18 cellular contexts compared by ENCODE assay signal in the genomic region with DNA sequence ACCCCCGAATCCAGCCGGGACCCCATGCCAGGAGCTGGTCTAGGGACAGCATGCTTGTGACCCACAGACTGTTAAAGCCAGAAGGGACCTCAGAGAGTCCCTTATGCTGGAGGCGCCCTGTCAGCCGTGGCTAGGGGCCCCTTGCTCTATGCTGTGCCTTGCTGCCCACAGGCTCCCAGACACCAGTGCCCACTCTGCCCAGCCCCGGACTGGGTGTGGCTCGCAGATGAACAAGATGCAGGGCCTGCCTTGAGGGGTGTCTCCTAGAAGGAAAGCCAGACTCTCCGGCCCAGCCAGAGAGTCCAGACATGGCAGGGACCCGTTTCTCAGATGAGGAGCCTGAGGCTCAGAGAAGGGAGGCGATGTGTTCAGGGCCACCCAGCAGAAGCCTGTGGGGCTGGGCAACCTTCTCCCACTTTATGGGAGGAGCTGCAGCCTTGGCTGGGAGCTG.
DNase-seq lines count a peak whose midpoint lies in the region; ATAC-seq and TF ChIP-seq lines count a peak whose summit lies in the region.
"Had no signal": no experiment of that assay in that cellular context is flagged by ENCODE, and none has a peak within 500 bp of the region (broad histone marks: within the 10 kb centered on the region; RNA-seq: fewer than 3 reads in every experiment).

No MANE protein-coding gene starts in this region.

- no peak overlapping the region for H3K27ac Mint-ChIP-seq in WTC11
- H3K27ac Mint-ChIP-seq in activated CD8-positive, alpha-beta T cell treated with anti-CD3 and anti-CD28 coated beads for 36 hours, result no peak overlapping the region
- no peak overlapping the region for H3K27ac Mint-ChIP-seq in activated T-helper 2 cell treated with anti-CD3 and anti-CD28 coated beads, Interferon-gamma antibody, Interleukin-2, Interleukin-4, amounts not matched to agents 10 μg/mL and 5 μg/mL and 100 μg/mL, durations not matched to agents 14 hours and 24 hours and 36 hours
- H3K27ac Mint-ChIP-seq: CD8-positive, alpha-beta T cell had no signal

- H3K36me3 ChIP-seq in spleen, result no peaks in the 10 kb centered on the region
- H3K36me3 ChIP-seq: BLaER1 had no signal

- intact Hi-C loops in spleen (cut with DNase I; ENCODE audit: low total_unique reads), result no loop called here
- intact Hi-C loops in activated CD8-positive, alpha-beta T cell treated with anti-CD3 and anti-CD28 coated beads for 36 hours (cut with micrococcal nuclease), result no loop called here
- intact Hi-C loops in activated T-helper 2 cell treated with anti-CD3 and anti-CD28 coated beads, Interferon-gamma antibody, Interleukin-2, Interleukin-4, amounts not matched to agents 10 μg/mL and 5 μg/mL and 100 μg/mL, durations not matched to agents 14 hours and 24 hours and 36 hours (cut with micrococcal nuclease), result no loop called here

- H3K4me1 Mint-ChIP-seq in WTC11, result peaks cover 2% of the 10 kb centered on the region
- peaks cover 3% of the 10 kb centered on the region for H3K4me1 Mint-ChIP-seq in activated CD8-positive, alpha-beta T cell treated with anti-CD3 and anti-CD28 coated beads for 36 hours (ENCODE audit: low read depth)
- peaks cover 2% of the 10 kb centered on the region for H3K4me1 Mint-ChIP-seq in activated T-helper 2 cell treated with anti-CD3 and anti-CD28 coated beads, Interferon-gamma antibody, Interleukin-2, Interleukin-4, amounts not matched to agents 10 μg/mL and 5 μg/mL and 100 μg/mL, durations not matched to agents 14 hours and 24 hours and 36 hours (ENCODE audit: low read depth)

- H3K9me3 Mint-ChIP-seq in WTC11, result no peaks in the 10 kb centered on the region
- no peaks in the 10 kb centered on the region for H3K9me3 Mint-ChIP-seq in activated CD8-positive, alpha-beta T cell treated with anti-CD3 and anti-CD28 coated beads for 36 hours
- no peaks in the 10 kb centered on the region for H3K9me3 Mint-ChIP-seq in activated T-helper 2 cell treated with anti-CD3 and anti-CD28 coated beads, Interferon-gamma antibody, Interleukin-2, Interleukin-4, amounts not matched to agents 10 μg/mL and 5 μg/mL and 100 μg/mL, durations not matched to agents 14 hours and 24 hours and 36 hours
- H3K9me3 Mint-ChIP-seq: CD8-positive, alpha-beta T cell had no signal

- 59 to 83% (median 82%) methylated on average over 7 to 9 of the region's 9 CpGs for WGBS in spleen, 5 donors

- no peaks in the 10 kb centered on the region for H3K9me3 ChIP-seq in spleen
- H3K9me3 ChIP-seq: BLaER1 had no signal

- peak; percentile 17 for DNase-seq in activated CD4-positive, CD25-positive, alpha-beta regulatory T cell treated with anti-CD3 and anti-CD28 coated beads, Interleukin-2, amount 50 U/mL, for 72 hours
- no peak for DNase-seq in activated CD4-positive, CD25-positive, alpha-beta regulatory T cell (lab: John Stamatoyannopoulos, UW)
- DNase-seq in WTC11 (ENCODE audit: low spot score) (peak; percentile 3), islet precursor cell (peak; percentile 51), spleen (peak; percentile 58), HK-2 (ENCODE audit: unreplicated experiment) (no peak)
- no peak for DNase-seq in activated CD8-positive, alpha-beta T cell treated with anti-CD3 and anti-CD28 coated beads for 36 hours
- DNase-seq in activated T-helper 2 cell treated with anti-CD3 and anti-CD28 coated beads, Interferon-gamma antibody, Interleukin-2, Interleukin-4, amounts not matched to agents 10 μg/mL and 5 μg/mL and 100 μg/mL, durations not matched to agents 14 hours and 24 hours and 36 hours (ENCODE audit: low spot score), result no peak
- DNase-seq: CD8-positive, alpha-beta T cell; DMS79 treated with DMSO at 0.1 percent for 48 hours; KBM-7; NCI-H1417 treated with DMSO at 0.1 percent for 48 hours; NCI-H1930; NCI-H2171 treated with DMSO at 0.1 percent for 48 hours; NCI-H510A; NCI-H774; PC-9 had no signal

- TF ChIP-seq POLR2A in spleen (IDR thresholded peaks at IDR 0.05), result no peak

- no peak overlapping the region for H3K4me3 ChIP-seq in spleen
- H3K4me3 ChIP-seq: BLaER1, PC-9 had no signal

- POLR2A ChIA-PET in WTC11 (lab: Charles Lee), result no interaction called here
- POLR2A ChIA-PET in activated CD8-positive, alpha-beta T cell treated with anti-CD3 and anti-CD28 coated beads for 36 hours (lab: Charles Lee), result no interaction called here

- peaks cover 0 to 73% (median 27%) of the 10 kb centered on the region in 7 donors for H3K27me3 ChIP-seq in spleen (replicated peaks in 1 of 7)

- H3K4me1 ChIP-seq in spleen, result peaks cover 0 to 4% (median 1%) of the 10 kb centered on the region in 6 donors
- H3K4me1 ChIP-seq: BLaER1 had no signal

- ATAC-seq in WTC11, result no peak
- no peak for ATAC-seq in activated CD8-positive, alpha-beta T cell treated with anti-CD3 and anti-CD28 coated beads for 36 hours
- ATAC-seq: CD8-positive, alpha-beta T cell had no signal

- TF ChIP-seq CTCF in WTC11 (IDR thresholded peaks at IDR 0.05) (no peak), spleen (IDR thresholded peaks at IDR 0.05 in 8 of 11, conservative IDR thresholded peaks at IDR 0.05 in 3 of 11) (no peak)
- TF ChIP-seq CTCF in activated CD8-positive, alpha-beta T cell treated with anti-CD3 and anti-CD28 coated beads for 36 hours (IDR thresholded peaks at IDR 0.05), result no peak

- no peak overlapping the region for H3K4me3 Mint-ChIP-seq in WTC11
- H3K4me3 Mint-ChIP-seq in activated CD8-positive, alpha-beta T cell treated with anti-CD3 and anti-CD28 coated beads for 36 hours, result no peak overlapping the region
- H3K4me3 Mint-ChIP-seq in activated T-helper 2 cell treated with anti-CD3 and anti-CD28 coated beads, Interferon-gamma antibody, Interleukin-2, Interleukin-4, amounts not matched to agents 10 μg/mL and 5 μg/mL and 100 μg/mL, durations not matched to agents 14 hours and 24 hours and 36 hours (ENCODE audit: low read depth), result no peak overlapping the region
- H3K4me3 Mint-ChIP-seq: CD8-positive, alpha-beta T cell had no signal

- CTCF ChIA-PET in WTC11 (lab: Charles Lee), result interaction anchor here (0.8 to 16.1 kb wide), 5 partner anchors 9 to 136 kb away, joined by 3 to 734 read pairs (median 3); no protein-coding TSS in a partner anchor
- CTCF ChIA-PET in activated CD8-positive, alpha-beta T cell treated with anti-CD3 and anti-CD28 coated beads for 36 hours (lab: Charles Lee), result interaction anchor here (1.0 to 2.6 kb wide), 2 partner anchors 9 to 82 kb away, joined by 4 to 14 read pairs; no protein-coding TSS in a partner anchor

- peaks cover 36% of the 10 kb centered on the region for H3K27me3 Mint-ChIP-seq in WTC11 (ENCODE audit: low read depth)
- H3K27me3 Mint-ChIP-seq in activated CD8-positive, alpha-beta T cell treated with anti-CD3 and anti-CD28 coated beads for 36 hours, result peaks cover 15% of the 10 kb centered on the region
- peaks cover 10% of the 10 kb centered on the region for H3K27me3 Mint-ChIP-seq in activated T-helper 2 cell treated with anti-CD3 and anti-CD28 coated beads, Interferon-gamma antibody, Interleukin-2, Interleukin-4, amounts not matched to agents 10 μg/mL and 5 μg/mL and 100 μg/mL, durations not matched to agents 14 hours and 24 hours and 36 hours (ENCODE audit: low read depth)

- no peaks in the 10 kb centered on the region for H3K36me3 Mint-ChIP-seq in WTC11
- no peaks in the 10 kb centered on the region for H3K36me3 Mint-ChIP-seq in activated CD8-positive, alpha-beta T cell treated with anti-CD3 and anti-CD28 coated beads for 36 hours (ENCODE audit: low read depth)
- no peaks in the 10 kb centered on the region for H3K36me3 Mint-ChIP-seq in activated T-helper 2 cell treated with anti-CD3 and anti-CD28 coated beads, Interferon-gamma antibody, Interleukin-2, Interleukin-4, amounts not matched to agents 10 μg/mL and 5 μg/mL and 100 μg/mL, durations not matched to agents 14 hours and 24 hours and 36 hours (ENCODE audit: low read depth)
- H3K36me3 Mint-ChIP-seq: CD8-positive, alpha-beta T cell had no signal

- no peak overlapping the region for H3K27ac ChIP-seq in spleen
- H3K27ac ChIP-seq: BLaER1, PC-9 had no signal

TF ChIP-seq in WTC11, 78 proteins besides CTCF, POLR2A, EP300 and RAD21 (continues in another document):
- TF ChIP-seq ELF4 (CRISPR knock-in tag; IDR thresholded peaks at IDR 0.05; ENCODE audit: low read depth) (no peak), FOXP1 (CRISPR knock-in tag; IDR thresholded peaks at IDR 0.05; ENCODE audit: borderline replicate concordance) (no peak), ZNF281 (CRISPR knock-in tag; IDR thresholded peaks at IDR 0.05) (no peak), RORB (CRISPR knock-in tag; IDR thresholded peaks at IDR 0.05) (no peak), FOXP4 (CRISPR knock-in tag; IDR thresholded peaks at IDR 0.05) (no peak)

Comparison
In these comparisons a context has a peak if more than half of its experiments do, and no peak if none do; other contexts are left out.
1. DNase-seq: peak in activated CD4-positive, CD25-positive, alpha-beta regulatory T cell treated with anti-CD3 and anti-CD28 coated beads, Interleukin-2, amount 50 U/mL, for 72 hours (single experiment), WTC11 (single experiment), islet precursor cell (single experiment) and spleen (single experiment); none in activated CD4-positive, CD25-positive, alpha-beta regulatory T cell (0 of 4), HK-2 (single experiment), activated CD8-positive, alpha-beta T cell treated with anti-CD3 and anti-CD28 coated beads for 36 hours (single experiment) and activated T-helper 2 cell treated with anti-CD3 and anti-CD28 coated beads, Interferon-gamma antibody, Interleukin-2, Interleukin-4, amounts not matched to agents 10 μg/mL and 5 μg/mL and 100 μg/mL, durations not matched to agents 14 hours and 24 hours and 36 hours (single experiment).